16 cellular contexts compared by ENCODE assay signal in genomic region chr11:114228401-114229061, GRCh38.
DNase-seq lines count a peak whose midpoint lies in the region; ATAC-seq and TF ChIP-seq lines count a peak whose summit lies in the region.
"Had no signal": no experiment of that assay in that cellular context is flagged by ENCODE, and none has a peak within 500 bp of the region (broad histone marks: within the 10 kb centered on the region; RNA-seq: fewer than 3 reads in every experiment).

No MANE protein-coding gene starts in this region.

- TF ChIP-seq EP300 in stomach (IDR thresholded peaks at IDR 0.05): no peak

- H3K9me3 ChIP-seq in heart left ventricle (no peaks in the 10 kb centered on the region), right atrium auricular region (no peaks in the 10 kb centered on the region), stomach (no peaks in the 10 kb centered on the region)
- H3K9me3 ChIP-seq: gastroesophageal sphincter had no signal

- no peak for TF ChIP-seq POLR2A in heart left ventricle (IDR thresholded peaks at IDR 0.05)
- no peak for TF ChIP-seq POLR2A in stomach (IDR thresholded peaks at IDR 0.05)

- no peak for TF ChIP-seq CTCF in heart left ventricle (IDR thresholded peaks at IDR 0.05)
- no peak for TF ChIP-seq CTCF in right atrium auricular region (IDR thresholded peaks at IDR 0.05)
- no peak for TF ChIP-seq CTCF in RWPE1 (conservative IDR thresholded peaks at IDR 0.05; ENCODE audit: low read depth)
- TF ChIP-seq CTCF in stomach (IDR thresholded peaks at IDR 0.05): no peak

- intact Hi-C loops in heart left ventricle (cut with DNase I): no loop called here
- intact Hi-C loops in head of caudate nucleus (cut with DNase I): no loop called here
- intact Hi-C loops in stomach (cut with DNase I; ENCODE audit: low total_unique reads): no loop called here

- H3K27me3 ChIP-seq in heart left ventricle: no peaks in the 10 kb centered on the region
- no peaks in the 10 kb centered on the region for H3K27me3 ChIP-seq in right atrium auricular region
- H3K27me3 ChIP-seq in stomach: no peaks in the 10 kb centered on the region
- H3K27me3 ChIP-seq: gastroesophageal sphincter had no signal

- H3K4me3 ChIP-seq in heart left ventricle: peak overlapping the region in 1 of 12 donors; percentile 18
- no peak overlapping the region for H3K4me3 ChIP-seq in right atrium auricular region
- H3K4me3 ChIP-seq in stomach: peak overlapping the region in 1 of 4 donors; percentile 2
- H3K4me3 ChIP-seq: cardiac muscle cell had no signal

- CTCF ChIA-PET in RWPE1 (lab: Yijun Ruan, JAX): interaction anchor here (0.7 kb wide), 1 partner anchor 560 kb away, joined by 3 read pairs; no protein-coding TSS in a partner anchor

- DNase-seq in heart left ventricle (no peak), right atrium auricular region (ENCODE audit: low spot score) (no peak), RWPE1 (ENCODE audit: low spot score) (no peak), head of caudate nucleus (peak in 23 of 42 donors; percentile 12 to 70 (median 29)), stomach (no peak), NCI-H146 (lab: John Stamatoyannopoulos, UW) (no peak), NCI-H187 (lab: John Stamatoyannopoulos, UW) (no peak)
- DNase-seq: ACHN; activated CD4-positive, alpha-beta T cell treated with anti-CD3 and anti-CD28 coated beads for 4 hours; activated T-cell treated with anti-CD3 and anti-CD28 coated beads for 4 hours; KG1; NCI-H1694; T-helper 2 cell had no signal

- H3K4me1 ChIP-seq in heart left ventricle: peaks cover 4 to 95% (median 36%) of the 10 kb centered on the region in 12 donors
- H3K4me1 ChIP-seq in right atrium auricular region: peaks cover 0 to 70% of the 10 kb centered on the region in 2 donors
- peaks cover 13 to 76% (median 53%) of the 10 kb centered on the region in 4 donors for H3K4me1 ChIP-seq in stomach

- WGBS in heart left ventricle, 4 donors: 86 to 91% (median 87%) methylated on average over 15 of the region's 15 CpGs
- WGBS in stomach, 5 donors: 70 to 83% (median 75%) methylated on average over 15 of the region's 15 CpGs

- H3K27ac ChIP-seq in heart left ventricle: peak overlapping the region in 2 of 12 donors; percentile 27 to 30
- no peak overlapping the region for H3K27ac ChIP-seq in right atrium auricular region
- H3K27ac ChIP-seq in RWPE1: peak overlapping the region; percentile 52
- H3K27ac ChIP-seq in stomach: peak overlapping the region in 3 of 5 donors; percentile 14 to 46 (median 26)
- H3K27ac ChIP-seq: cardiac muscle cell had no signal

- ATAC-seq in heart left ventricle (peak in 3 of 4 donors; percentile 3 to 27 (median 5)), GM18519 (IDR thresholded peaks at IDR 0.05; ENCODE audit: low FRiP score, unreplicated experiment) (no peak)
- ATAC-seq: gastroesophageal sphincter had no signal

- POLR2A ChIA-PET in RWPE1 (lab: Yijun Ruan, JAX; ENCODE audit: low non-redundant PET): no interaction called here

- peaks cover 0 to 13% (median 0%) of the 10 kb centered on the region in 9 donors for H3K36me3 ChIP-seq in heart left ventricle
- peaks cover 39% of the 10 kb centered on the region for H3K36me3 ChIP-seq in right atrium auricular region
- peaks cover 7 to 41% (median 21%) of the 10 kb centered on the region in 4 donors for H3K36me3 ChIP-seq in stomach
- H3K36me3 ChIP-seq: cardiac muscle cell had no signal

Comparison
In these comparisons a context has a peak if more than half of its experiments do, and no peak if none do; other contexts are left out.
1. DNase-seq: peak in head of caudate nucleus (23 of 42); none in heart left ventricle (0 of 5), right atrium auricular region (single experiment), RWPE1 (single experiment), stomach (single experiment), NCI-H146 (single experiment) and NCI-H187 (0 of 2).
2. H3K27ac ChIP-seq: peak in RWPE1 (single experiment) and stomach (3 of 5); none in right atrium auricular region (0 of 2).